8 cellular contexts compared by ENCODE assay signal in the genomic region with DNA sequence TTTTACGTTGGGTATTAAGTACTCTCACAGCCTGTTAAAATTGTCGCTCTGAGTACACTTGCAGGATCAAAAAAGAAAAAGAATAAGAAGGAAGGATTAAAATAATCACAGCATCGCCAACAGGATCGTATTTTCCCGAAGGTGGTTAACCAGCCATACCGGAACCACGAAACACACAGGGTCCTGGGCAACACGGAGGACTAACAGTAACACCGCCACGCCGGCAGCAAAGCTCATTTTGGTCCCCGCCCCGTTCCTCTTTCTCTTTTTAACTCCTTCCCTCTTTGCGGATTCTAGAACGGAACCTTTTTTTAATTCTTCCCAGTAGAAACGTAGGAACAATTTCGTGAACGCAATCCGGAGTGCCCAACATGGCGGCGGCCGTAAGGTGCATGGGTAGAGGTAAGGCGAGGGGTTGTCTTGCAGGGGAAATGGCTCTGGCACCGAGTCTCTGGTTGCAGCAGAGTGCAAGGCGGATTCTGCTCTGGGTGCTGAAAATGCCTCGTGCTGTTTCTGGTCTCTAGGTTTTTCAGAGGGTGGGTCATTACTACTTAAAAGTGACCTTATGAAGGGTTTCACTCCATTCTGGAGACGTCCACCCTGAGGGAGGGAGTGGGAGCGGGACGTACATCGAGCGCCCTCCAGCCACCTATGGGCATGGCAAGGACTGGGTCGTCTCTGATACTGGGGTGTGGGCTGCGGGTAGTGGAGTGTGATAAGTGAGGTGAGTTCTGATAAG. TPM values are rescaled to one million over a fixed set of nuclear protein-coding genes. Genes with fewer than 3 reads are reported as not detected.
DNase-seq lines count a peak whose midpoint lies in the region; ATAC-seq, FAIRE-seq and TF ChIP-seq lines count a peak whose summit lies in the region.

A gene (plus strand): TSS at position 353 of the 739 bp plus-strand sequence. CDS start 19 bp downstream, at position 372.

- no peaks in the 10 kb centered on the region for H4K20me1 ChIP-seq in Loucy (ENCODE audit: insufficient read depth, low read length, poor library complexity, severe bottlenecking)

- peak; percentile 93 to 95 for ATAC-seq in natural killer cell treated with Interleukin-12 subunit alpha and Interleukin-12 subunit beta and Interleukin-15 and Interleukin-18, amount 100 ng/mL, for 72 hours
- peak; percentile 86 for ATAC-seq in stimulated activated naive CD8-positive, alpha-beta T cell treated with anti-CD3 and anti-CD28 coated beads, Interleukin-15, Interleukin-2, amounts not matched to agents 100 U/mL and 50 U/mL, for 24 hours

- no peaks in the 10 kb centered on the region for H3K9me3 ChIP-seq in Loucy (ENCODE audit: insufficient read depth, low read depth, low read length)

- H3F3A ChIP-seq in Loucy (ENCODE audit: low read depth): peaks cover 5% of the 10 kb centered on the region; the same call in 1 of the 2 replicates

- peaks cover 21% of the 10 kb centered on the region for H3K4me1 ChIP-seq in Loucy (ENCODE audit: insufficient read depth, low read length, poor library complexity, severe bottlenecking)

- peak; percentile 20; the same call in 1 of the 2 replicates for TF ChIP-seq CTCF in Loucy (conservative IDR thresholded peaks at IDR 0.05; ENCODE audit: low read length)

- DNase-seq in EL (peak; percentile 94), H54 (ENCODE audit: insufficient read length, low spot score) (peak; percentile 30), fibroblast of peridontal ligament (ENCODE audit: extremely low read depth) (peak; percentile 98)
- peak; percentile 81 for DNase-seq in activated T-helper 9 cell treated with anti-CD3 and anti-CD28 coated beads, Interleukin-2, amount 50 U/mL, for 16 hours (ENCODE audit: low read depth)
- peak; percentile 91 for DNase-seq in natural killer cell treated with Interleukin-12 subunit alpha and Interleukin-12 subunit beta and Interleukin-15 and Interleukin-18, amount 100 ng/mL, for 72 hours (ENCODE audit: low spot score)
- DNase-seq in stimulated activated naive CD8-positive, alpha-beta T cell treated with anti-CD3 and anti-CD28 coated beads, Interleukin-15, Interleukin-2, amounts not matched to agents 100 U/mL and 50 U/mL, for 24 hours: peak; percentile 88

- peak within 1 kb of the TSS; percentile 87 for H2AFZ ChIP-seq in Loucy (ENCODE audit: low read length)

- H3K4me1 Mint-ChIP-seq in natural killer cell treated with Interleukin-12 subunit alpha and Interleukin-12 subunit beta and Interleukin-15 and Interleukin-18, amount 100 ng/mL, for 72 hours (ENCODE audit: low read depth in 2 of 2): peaks cover 37 to 65% of the 10 kb centered on the region in 2 donors

- peak within 1 kb of the TSS; percentile 99 for H3K4me3 ChIP-seq in Loucy (ENCODE audit: low read length, poor library complexity, severe bottlenecking)

- no peaks in the 10 kb centered on the region for H3K36me3 ChIP-seq in Loucy (ENCODE audit: insufficient read depth, low read length)

- peaks cover 39% of the 10 kb centered on the region for H3K79me2 ChIP-seq in Loucy (ENCODE audit: insufficient read depth, low read length)

- no peaks in the 10 kb centered on the region for H3K27me3 Mint-ChIP-seq in natural killer cell treated with Interleukin-12 subunit alpha and Interleukin-12 subunit beta and Interleukin-15 and Interleukin-18, amount 100 ng/mL, for 72 hours

- H3K27me3 ChIP-seq in Loucy (ENCODE audit: insufficient read depth, low read length, poor library complexity, severe bottlenecking): no peaks in the 10 kb centered on the region

- TF ChIP-seq POLR2A in H54 (IDR thresholded peaks at IDR 0.05; ENCODE audit: low read depth, low read length) (peak; percentile 82), Raji (IDR thresholded peaks at IDR 0.05; ENCODE audit: insufficient read depth, low read depth, low read length) (peak; percentile 96)

- peak within 1 kb of the TSS; percentile 99 for H3K4me3 Mint-ChIP-seq in natural killer cell treated with Interleukin-12 subunit alpha and Interleukin-12 subunit beta and Interleukin-15 and Interleukin-18, amount 100 ng/mL, for 72 hours

- peak within 1 kb of the TSS; percentile 86 for H3K4me2 ChIP-seq in Loucy (ENCODE audit: low read depth, low read length, poor library complexity, severe bottlenecking)

- peak within 1 kb of the TSS; percentile 99 to 100 for H3K27ac Mint-ChIP-seq in natural killer cell treated with Interleukin-12 subunit alpha and Interleukin-12 subunit beta and Interleukin-15 and Interleukin-18, amount 100 ng/mL, for 72 hours

- H3K9me3 Mint-ChIP-seq in natural killer cell treated with Interleukin-12 subunit alpha and Interleukin-12 subunit beta and Interleukin-15 and Interleukin-18, amount 100 ng/mL, for 72 hours: no peaks in the 10 kb centered on the region

- peaks cover 20% of the 10 kb centered on the region for H3K36me3 Mint-ChIP-seq in natural killer cell treated with Interleukin-12 subunit alpha and Interleukin-12 subunit beta and Interleukin-15 and Interleukin-18, amount 100 ng/mL, for 72 hours

- peak within 1 kb of the TSS; percentile 85 for H3K9ac ChIP-seq in Loucy (ENCODE audit: low read depth, low read length, poor library complexity, severe bottlenecking)

- no peak for FAIRE-seq in H54 (lab: Jason Lieb, UNC)

- H3K9me2 ChIP-seq in Loucy (replicated peaks; ENCODE audit: low read depth, low read length): no peaks in the 10 kb centered on the region

RNA-seq across cellular contexts. Expression of the gene that starts here (rescaled TPM):
- total RNA-seq in natural killer cell treated with Interleukin-12 subunit alpha and Interleukin-12 subunit beta and Interleukin-15 and Interleukin-18, amount 100 ng/mL, for 72 hours: 10 to 100 TPM; 39.6 to 53.1 TPM

Comparison
In these comparisons a context has a peak if more than half of its experiments do, and no peak if none do; other contexts are left out.
1. Peak in every context shown above with its lines: DNase-seq, ATAC-seq and H3K4me3 ChIP-seq.
2. DNase-seq: peak in every context shown above with its lines; median percentile 98 in fibroblast of peridontal ligament; 94 in EL; 91 in natural killer cell treated with Interleukin-12 subunit alpha and Interleukin-12 subunit beta and Interleukin-15 and Interleukin-18, amount 100 ng/mL, for 72 hours; 88 in stimulated activated naive CD8-positive, alpha-beta T cell treated with anti-CD3 and anti-CD28 coated beads, Interleukin-15, Interleukin-2, amounts not matched to agents 100 U/mL and 50 U/mL, for 24 hours; 81 in activated T-helper 9 cell treated with anti-CD3 and anti-CD28 coated beads, Interleukin-2, amount 50 U/mL, for 16 hours; 30 in H54.